ENCODE assay signal across 25 cellular contexts in genomic region chr10:35425596-35425995, GRCh38.
DNase-seq lines count a peak whose midpoint lies in the region; ATAC-seq and TF ChIP-seq lines count a peak whose summit lies in the region.
"Had no signal": no experiment of that assay in that cellular context is flagged by ENCODE, and none has a peak within 500 bp of the region (broad histone marks: within the 10 kb centered on the region; RNA-seq: fewer than 3 reads in every experiment).

No MANE protein-coding gene starts in this region.

- peaks cover 45% of the 10 kb centered on the region for H3K79me2 ChIP-seq in MM.1S (ENCODE audit: low read length)

- peaks cover 23% of the 10 kb centered on the region for H3K4me1 ChIP-seq in IMR-90 (ENCODE audit: control insufficient read depth, insufficient read depth, low read length)
- H3K4me1 ChIP-seq in MM.1S (ENCODE audit: low read length): no peaks in the 10 kb centered on the region
- H3K4me1 ChIP-seq: BLaER1 had no signal

- no peak overlapping the region for H2BK20ac ChIP-seq in IMR-90 (ENCODE audit: low read depth, low read length)

- H3K9me1 ChIP-seq in IMR-90 (ENCODE audit: insufficient read depth, low read length): peaks cover 30% of the 10 kb centered on the region

- intact Hi-C loops in IMR-90 (cut with micrococcal nuclease): loop anchor here (10.0 kb wide), 1 partner anchor 89 kb away; no protein-coding TSS in a partner anchor

- H3K9ac ChIP-seq in IMR-90 (ENCODE audit: low read depth, low read length): no peak overlapping the region
- no peak overlapping the region for H3K9ac ChIP-seq in MM.1S (ENCODE audit: low read length)
- H3K9ac ChIP-seq: BLaER1 had no signal

- H3K36me3 ChIP-seq in IMR-90 (ENCODE audit: control insufficient read depth, insufficient read depth, low read length): no peaks in the 10 kb centered on the region
- no peaks in the 10 kb centered on the region for H3K36me3 ChIP-seq in MM.1S (replicated peaks; ENCODE audit: insufficient read depth, low read length)
- H3K36me3 ChIP-seq: brain microvascular endothelial cell, left lung had no signal

- H3K27ac ChIP-seq in IMR-90 (ENCODE audit: insufficient read depth, low read length) (peak overlapping the region; percentile 59; the same call in 1 of the 2 replicates), MM.1S (ENCODE audit: low read length) (no peak overlapping the region)
- H3K27ac ChIP-seq: BLaER1, brain microvascular endothelial cell had no signal

- TF ChIP-seq RAD21 in IMR-90 (IDR thresholded peaks at IDR 0.05; ENCODE audit: low read length): no peak

- no peaks in the 10 kb centered on the region for H3K9me3 ChIP-seq in IMR-90 (ENCODE audit: control insufficient read depth, insufficient read depth, low read length)
- H3K9me3 ChIP-seq in MM.1S (replicated peaks; ENCODE audit: insufficient read depth, low read length): no peaks in the 10 kb centered on the region
- H3K9me3 ChIP-seq: left lung had no signal

- H2AK9ac ChIP-seq in IMR-90 (replicated peaks; ENCODE audit: low read depth, low read length, poor library complexity): no peak overlapping the region

- no peak overlapping the region for H3K18ac ChIP-seq in IMR-90 (ENCODE audit: low read depth, low read length)

- H3K14ac ChIP-seq in IMR-90 (replicated peaks; ENCODE audit: low read depth, low read length): no peak overlapping the region

- no peak overlapping the region for H4K91ac ChIP-seq in IMR-90 (ENCODE audit: insufficient read depth, low read depth, low read length)

- H4K5ac ChIP-seq in IMR-90 (ENCODE audit: low read depth, low read length): no peak overlapping the region

- no peaks in the 10 kb centered on the region for H3F3A ChIP-seq in MM.1S (ENCODE audit: insufficient read depth, low read length)

- no peak for TF ChIP-seq POLR2A in IMR-90 (IDR thresholded peaks at IDR 0.05; ENCODE audit: low read depth, low read length)

- in situ Hi-C loops in IMR-90 (cut with MboI; ENCODE audit: low sequenced_read_pairs): no loop called here

- TF ChIP-seq CTCF in IMR-90 (conservative IDR thresholded peaks at IDR 0.05; ENCODE audit: low read depth, low read length) (peak; percentile 19; the same call in 1 of the 2 replicates), MM.1S (IDR thresholded peaks at IDR 0.05; ENCODE audit: low read length) (no peak)

- H3K4me1 Mint-ChIP-seq in central memory CD8-positive, alpha-beta T cell: peaks cover 50% of the 10 kb centered on the region

- H3K27me3 ChIP-seq in IMR-90 (ENCODE audit: control insufficient read depth, insufficient read depth, low read length): no peaks in the 10 kb centered on the region
- H3K27me3 ChIP-seq in MM.1S (replicated peaks; ENCODE audit: insufficient read depth, low read length): no peaks in the 10 kb centered on the region
- H3K27me3 ChIP-seq: BLaER1, brain microvascular endothelial cell, left lung had no signal

- no CpG with 5 or more reads among the region's 1 CpG for WGBS in IMR-90 (ENCODE audit: extremely low coverage in 2 of 2, insufficient read length in 1 of 2), 2 experiments

- dilution Hi-C loops in IMR-90 (cut with HindIII; ENCODE audit: low sequenced_read_pairs, unreplicated experiment): no loop called here

- no peaks in the 10 kb centered on the region for H3K27me3 Mint-ChIP-seq in central memory CD8-positive, alpha-beta T cell
- H3K27me3 Mint-ChIP-seq: stimulated activated memory B cell treated with anti-CD40 and anti-IgM and Interleukin-4, amounts not matched to agents 10 μg/mL and 1 μg/mL and 100 μg/mL, for 72 hours had no signal

- ATAC-seq in IMR-90 (ENCODE audit: low read depth) (no peak), left lobe of liver (peak; percentile 36), HG03432 (IDR thresholded peaks at IDR 0.05; ENCODE audit: unreplicated experiment) (no peak)
- ATAC-seq in central memory CD8-positive, alpha-beta T cell (replicated peaks; ENCODE audit: extremely low read depth, poor library complexity, severe bottlenecking): no peak
- ATAC-seq: left lung; stimulated activated memory B cell treated with anti-CD40 and anti-IgM and Interleukin-4, amounts not matched to agents 10 μg/mL and 1 μg/mL and 100 μg/mL, for 72 hours had no signal

- H2AK5ac ChIP-seq in IMR-90 (ENCODE audit: low read depth, low read length): no peak overlapping the region; the same call in 1 of the 2 replicates

- DNase-seq in IMR-90: peak; percentile 36
- DNase-seq in central memory CD8-positive, alpha-beta T cell (ENCODE audit: low spot score in 2 of 2): no peak
- DNase-seq in left lobe of liver (ENCODE audit: low spot score): no peak
- peak; percentile 12 for DNase-seq in superior temporal gyrus (ENCODE audit: extremely low spot score)
- DNase-seq in OCI-M1 (lab: John Stamatoyannopoulos, UW): no peak
- DNase-seq in NOMO-1 treated with DMSO at 0.1 percent for 48 hours (lab: John Stamatoyannopoulos, UW; ENCODE audit: unreplicated experiment): no peak
- DNase-seq in MM.1S: no peak
- DNase-seq: activated CD4-positive, alpha-beta T cell treated with anti-CD3 and anti-CD28 coated beads for 48 hours; activated CD8-positive, alpha-beta memory T cell treated with anti-CD3 and anti-CD28 coated beads, Interleukin-2, amount 50 U/mL, for 48 hours; brain microvascular endothelial cell; DMS 273 treated with DMSO at 0.1 percent for 48 hours; effector memory CD4-positive, alpha-beta T cell; foreskin melanocyte; H7; KBM-7; left lung; NCI-H1048; NCI-H2081 treated with DMSO at 0.1 percent for 48 hours; NCI-H524; stimulated activated CD4-positive, alpha-beta T cell treated with anti-CD3 and anti-CD28 coated beads, Interleukin-12 subunit alpha, Interleukin-12 subunit beta, amount 100 ng/mL, for 4 hours; T-helper 9 cell; trophoblast cell had no signal

- no peak overlapping the region for H3K4me3 ChIP-seq in IMR-90 (ENCODE audit: insufficient read depth, low read depth, low read length)
- no peak overlapping the region for H3K4me3 ChIP-seq in MM.1S (ENCODE audit: low read length)
- H3K4me3 ChIP-seq: BLaER1, left lung had no signal

- H2BK5ac ChIP-seq in IMR-90 (ENCODE audit: low read depth, low read length, poor library complexity, severe bottlenecking): no peak overlapping the region

- no peak overlapping the region for H2AFZ ChIP-seq in IMR-90 (replicated peaks; ENCODE audit: low read length, poor library complexity)
- no peak overlapping the region for H2AFZ ChIP-seq in MM.1S (ENCODE audit: low read length)

- H3K36me3 Mint-ChIP-seq in central memory CD8-positive, alpha-beta T cell (ENCODE audit: insufficient read depth): peaks cover 8% of the 10 kb centered on the region

- peak overlapping the region; percentile 13; the same call in 1 of the 2 replicates for H3K4me2 ChIP-seq in IMR-90 (ENCODE audit: low read depth, low read length)
- no peak overlapping the region for H3K4me2 ChIP-seq in MM.1S (ENCODE audit: low read depth, low read length)
- H3K4me2 ChIP-seq: BLaER1 had no signal

- H4K20me1 ChIP-seq in IMR-90 (ENCODE audit: insufficient read depth, low read length) (peaks cover 36% of the 10 kb centered on the region), MM.1S (ENCODE audit: insufficient read depth, low read length) (no peaks in the 10 kb centered on the region)

- H3K23ac ChIP-seq in IMR-90 (ENCODE audit: low read depth, low read length): 0 out of 2 replicates have a peak overlapping the region, but pooled peaks have one; percentile 90

- CTCF ChIA-PET in IMR-90 (lab: Yijun Ruan, JAX): interaction anchor here (0.6 kb wide), 1 partner anchor 151 kb away, joined by 3 read pairs; no protein-coding TSS in a partner anchor

- no peaks in the 10 kb centered on the region for H3K9me3 Mint-ChIP-seq in central memory CD8-positive, alpha-beta T cell
- H3K9me3 Mint-ChIP-seq: stimulated activated memory B cell treated with anti-CD40 and anti-IgM and Interleukin-4, amounts not matched to agents 10 μg/mL and 1 μg/mL and 100 μg/mL, for 72 hours had no signal

- H3K9me2 ChIP-seq in MM.1S (replicated peaks; ENCODE audit: insufficient read depth, low read length): no peaks in the 10 kb centered on the region

- H3K56ac ChIP-seq in IMR-90 (ENCODE audit: extremely low read depth, insufficient read depth, low read length): no peak overlapping the region

- BruUV-seq in IMR-90 (replicated peaks; lab: Mats Ljungman, UMichigan): no TSS peak

- H4K8ac ChIP-seq in IMR-90 (ENCODE audit: low read depth in 2 of 2, low read length in 2 of 2): no peak overlapping the region; a peak in 1 of 4 replicates

- H3K4ac ChIP-seq in IMR-90 (ENCODE audit: low read depth, low read length): peak overlapping the region; percentile 83; the same call in 1 of the 2 replicates

- H2BK120ac ChIP-seq in IMR-90 (ENCODE audit: low read depth, low read length): peak overlapping the region; percentile 63

- POLR2A ChIA-PET in IMR-90 (lab: Charles Lee; ENCODE audit: unreplicated experiment): no interaction called here

- 0 out of 3 replicates have a peak overlapping the region, but pooled peaks have one; percentile 31 for H2BK15ac ChIP-seq in IMR-90 (ENCODE audit: low read depth, low read length)

- no peak overlapping the region for H3K4me3 Mint-ChIP-seq in central memory CD8-positive, alpha-beta T cell
- H3K4me3 Mint-ChIP-seq: stimulated activated memory B cell treated with anti-CD40 and anti-IgM and Interleukin-4, amounts not matched to agents 10 μg/mL and 1 μg/mL and 100 μg/mL, for 72 hours had no signal

- peak overlapping the region; percentile 44 for H3K27ac Mint-ChIP-seq in central memory CD8-positive, alpha-beta T cell (ENCODE audit: low read depth)
- H3K27ac Mint-ChIP-seq: stimulated activated memory B cell treated with anti-CD40 and anti-IgM and Interleukin-4, amounts not matched to agents 10 μg/mL and 1 μg/mL and 100 μg/mL, for 72 hours had no signal

- H3K79me1 ChIP-seq in IMR-90 (ENCODE audit: low read depth in 1 of 2, low read length in 2 of 2): peaks cover 46 to 75% of the 10 kb centered on the region in 2 experiments

TF ChIP-seq in IMR-90, 13 proteins besides CTCF, POLR2A, EP300 and RAD21:
- no peak for TF ChIP-seq FOS (IDR thresholded peaks at IDR 0.05; ENCODE audit: low read depth, low read length)
- TF ChIP-seq CEBPB (IDR thresholded peaks at IDR 0.05; ENCODE audit: low read depth, low read length): peak; percentile 62

Comparison
In these comparisons a context has a peak if more than half of its experiments do, and no peak if none do; other contexts are left out.
1. DNase-seq: peak in IMR-90 (single experiment) and superior temporal gyrus (single experiment); none in central memory CD8-positive, alpha-beta T cell (0 of 2), left lobe of liver (single experiment), OCI-M1 (single experiment), NOMO-1 treated with DMSO at 0.1 percent for 48 hours (single experiment) and MM.1S (single experiment).